2 cellular contexts compared by ENCODE assay signal in genomic region chr16:85673529-85674417, GRCh38.
A peak's percentile ranks its signal among the peaks of the same experiment; 100 is the strongest.
TF ChIP-seq lines count a peak whose summit lies in the region.

No MANE protein-coding gene starts in this region.

TF ChIP-seq in GM12878, 131 proteins besides CTCF, POLR2A, EP300 and RAD21 (continued from another document):
- TF ChIP-seq RELB (IDR thresholded peaks at IDR 0.05; ENCODE audit: low read depth) (no peak), FOXK2 (IDR thresholded peaks at IDR 0.05) (no peak)

TF ChIP-seq in liver, 16 proteins besides CTCF, POLR2A, EP300 and RAD21 (continued from another document):
- peak; percentile 75 for TF ChIP-seq ZBTB33 (IDR thresholded peaks at IDR 0.05)
- peak in 1 of 2 donors; percentile 47 for TF ChIP-seq GABPA (IDR thresholded peaks at IDR 0.05 in 1 of 2, conservative IDR thresholded peaks at IDR 0.05 in 1 of 2)
- peak in 1 of 2 donors; percentile 81 for TF ChIP-seq JUND (IDR thresholded peaks at IDR 0.05)
- peak; percentile 65 for TF ChIP-seq REST (IDR thresholded peaks at IDR 0.05)
- peak; percentile 81 to 93 for TF ChIP-seq HNF4A (conservative IDR thresholded peaks at IDR 0.05)
- peak; percentile 77 for TF ChIP-seq SP1 (IDR thresholded peaks at IDR 0.05)
- no peak for TF ChIP-seq ATF3 (IDR thresholded peaks at IDR 0.05)
- TF ChIP-seq RXRA (IDR thresholded peaks at IDR 0.05) = peak; percentile 91 to 98
- peak; percentile 81 for TF ChIP-seq FOXA2 (IDR thresholded peaks at IDR 0.05)
